In the genomic region with DNA sequence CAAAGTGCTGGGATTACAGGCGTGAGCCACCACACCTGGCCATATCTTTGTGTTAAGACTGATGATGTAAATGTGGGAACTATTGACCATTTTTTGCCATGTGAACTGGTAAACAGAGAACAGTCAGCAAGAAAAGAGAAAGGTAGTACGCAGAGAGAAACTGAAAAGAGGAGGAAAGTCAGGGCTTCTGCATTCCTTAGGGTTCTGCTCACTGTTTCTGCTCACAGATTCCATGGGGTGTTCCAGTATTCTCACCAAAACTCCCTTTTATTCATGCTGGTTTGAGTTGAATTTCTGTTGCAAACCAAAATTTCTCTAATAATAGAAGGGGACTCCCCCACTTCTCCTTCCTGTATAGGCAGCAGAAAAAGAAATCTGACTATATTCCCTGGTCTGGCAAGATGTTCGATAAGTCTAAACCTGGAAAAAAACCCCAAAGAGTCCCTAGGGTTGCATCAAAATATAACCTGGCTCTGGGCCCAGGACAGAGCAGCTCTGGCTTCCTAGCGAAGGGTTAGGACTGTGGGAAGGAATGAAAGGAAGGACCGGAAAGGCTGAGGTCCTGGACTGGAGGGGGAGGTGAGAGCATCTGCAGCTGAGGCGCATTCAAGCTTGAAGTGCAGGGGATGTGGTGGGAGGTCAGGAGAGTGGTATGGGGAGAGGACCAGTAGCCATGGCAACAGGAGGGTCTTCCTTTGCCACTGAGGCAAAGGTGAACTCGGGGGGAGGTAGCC, we compare ENCODE assay signal across 12 cellular contexts. TPM values are rescaled to one million over a fixed set of nuclear protein-coding genes. Genes with fewer than 3 reads are reported as not detected.
DNase-seq lines count a peak whose midpoint lies in the region; ATAC-seq and TF ChIP-seq lines count a peak whose summit lies in the region.
"Had no signal": no experiment of that assay in that cellular context is flagged by ENCODE, and none has a peak within 500 bp of the region (broad histone marks: within the 10 kb centered on the region; RNA-seq: fewer than 3 reads in every experiment).

No MANE protein-coding gene starts in this region.

- peak; percentile 39 for ATAC-seq in GM18508 (IDR thresholded peaks at IDR 0.05; ENCODE audit: insufficient read depth, unreplicated experiment)
- ATAC-seq in GM21515 (IDR thresholded peaks at IDR 0.05; ENCODE audit: unreplicated experiment) = peak; percentile 54
- ATAC-seq in HG03469 (IDR thresholded peaks at IDR 0.05; ENCODE audit: unreplicated experiment) = peak; percentile 44

- DNase-seq in left ventricle myocardium inferior (no peak), dorsolateral prefrontal cortex (no peak), NCI-H226 (no peak), NCI-H128 (lab: John Stamatoyannopoulos, UW; ENCODE audit: unreplicated experiment) (no peak)
- DNase-seq in stimulated activated naive CD4-positive, alpha-beta T cell (lab: John Stamatoyannopoulos, UW) = no peak
- DNase-seq: DMS53, Karpas-422 had no signal

- no peak for TF ChIP-seq CTCF in left ventricle myocardium inferior (IDR thresholded peaks at IDR 0.05; ENCODE audit: borderline replicate concordance)
- no peak for TF ChIP-seq CTCF in dorsolateral prefrontal cortex (IDR thresholded peaks at IDR 0.05 in 54 of 56, conservative IDR thresholded peaks at IDR 0.05 in 2 of 56; ENCODE audit: low read depth in 1 of 56, partially characterized antibody in 56 of 56)

- peaks cover 52% of the 10 kb centered on the region for H3K4me1 ChIP-seq in left ventricle myocardium inferior

- no peak overlapping the region for H3K4me3 ChIP-seq in left ventricle myocardium inferior
- H3K4me3 ChIP-seq in dorsolateral prefrontal cortex = no peak overlapping the region
- H3K4me3 ChIP-seq: lung had no signal

- H3K9me3 ChIP-seq in left ventricle myocardium inferior (replicated peaks) = no peaks in the 10 kb centered on the region

- no peaks in the 10 kb centered on the region for H3K36me3 ChIP-seq in left ventricle myocardium inferior

- intact Hi-C loops in left ventricle myocardium inferior (cut with micrococcal nuclease) (no loop called here), dorsolateral prefrontal cortex (cut with DNase I) (no loop called here)

- H3K27ac ChIP-seq in left ventricle myocardium inferior (replicated peaks) (peak overlapping the region; percentile 55), dorsolateral prefrontal cortex (no peak overlapping the region)
- H3K27ac ChIP-seq: VCaP had no signal

- H3K27me3 ChIP-seq in left ventricle myocardium inferior (ENCODE audit: low read depth) (no peaks in the 10 kb centered on the region), dorsolateral prefrontal cortex (no peaks in the 10 kb centered on the region)

RNA-seq across cellular contexts. Expression of a gene that starts 18.8 kb away (rescaled TPM):
- 0.88 TPM for total RNA-seq in left ventricle myocardium inferior
- total RNA-seq in dorsolateral prefrontal cortex = 10 to 100 TPM in 14 of 120 experiments, 1 to 10 TPM in 106; 1.0 to 20.8 (median 3.8) TPM

RNA-seq across cellular contexts. Expression of a gene that starts 33.9 kb away (rescaled TPM):
- total RNA-seq in left ventricle myocardium inferior = 3.5 TPM
- total RNA-seq in dorsolateral prefrontal cortex = 10 to 100 TPM in 1 of 120 experiments, 1 to 10 TPM in 119; 3.9 to 10.1 (median 7.3) TPM
